Comparison of ENCODE assay signal across 9 cellular contexts in the genomic region with DNA sequence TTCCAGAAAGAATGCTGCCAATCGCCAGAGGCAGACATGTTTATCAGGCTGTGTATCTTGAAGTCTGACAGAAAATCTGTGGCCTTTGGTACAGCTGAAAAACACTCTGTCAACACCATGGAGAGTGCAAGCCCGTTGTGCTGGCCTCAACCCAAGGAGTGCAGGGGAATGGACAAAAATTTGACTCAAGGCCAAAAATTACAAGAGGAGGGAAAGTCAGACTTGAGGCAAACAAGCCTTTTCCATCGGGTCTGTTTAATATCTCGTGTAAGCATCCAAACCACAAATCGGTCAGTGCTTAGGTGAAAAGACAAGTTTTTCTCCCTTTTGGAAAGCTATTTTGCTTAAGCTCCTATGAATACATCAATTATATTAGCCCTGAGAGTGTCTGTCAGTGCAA.
DNase-seq lines count a peak whose midpoint lies in the region; ATAC-seq and TF ChIP-seq lines count a peak whose summit lies in the region.
"Had no signal": no experiment of that assay in that cellular context is flagged by ENCODE, and none has a peak within 500 bp of the region (broad histone marks: within the 10 kb centered on the region; RNA-seq: fewer than 3 reads in every experiment).

No MANE protein-coding gene starts in this region.

- no peak overlapping the region for H2BK15ac ChIP-seq in IMR-90 (ENCODE audit: low read depth, low read length)

- no peak overlapping the region for H2AK5ac ChIP-seq in IMR-90 (ENCODE audit: low read depth, low read length)

- no peaks in the 10 kb centered on the region for H3K79me1 ChIP-seq in IMR-90 (ENCODE audit: low read depth in 1 of 2, low read length in 2 of 2)

- H4K5ac ChIP-seq in IMR-90 (ENCODE audit: low read depth, low read length), result no peak overlapping the region

- no peaks in the 10 kb centered on the region for H4K20me1 ChIP-seq in IMR-90 (ENCODE audit: insufficient read depth, low read length)

- BruUV-seq in IMR-90 (replicated peaks; lab: Mats Ljungman, UMichigan), result no TSS peak

- no peak overlapping the region for H4K8ac ChIP-seq in IMR-90 (ENCODE audit: low read depth in 2 of 2, low read length in 2 of 2)

- no peak overlapping the region for H3K4ac ChIP-seq in IMR-90 (ENCODE audit: low read depth, low read length)

- peak; percentile 5; the same call in 1 of the 2 replicates for ATAC-seq in IMR-90 (ENCODE audit: low read depth)
- ATAC-seq in body of pancreas, result peak; percentile 47
- ATAC-seq in GM19035 (IDR thresholded peaks at IDR 0.05; ENCODE audit: unreplicated experiment), result no peak
- ATAC-seq: GM12878 had no signal

- TF ChIP-seq POLR2A in IMR-90 (IDR thresholded peaks at IDR 0.05; ENCODE audit: low read depth, low read length) (no peak), body of pancreas (IDR thresholded peaks at IDR 0.05) (no peak)

- no peaks in the 10 kb centered on the region for H3K9me3 Mint-ChIP-seq in activated CD4-positive, alpha-beta memory T cell treated with anti-CD3 and anti-CD28 coated beads for 36 hours

- H3K4me1 Mint-ChIP-seq in activated CD4-positive, alpha-beta memory T cell treated with anti-CD3 and anti-CD28 coated beads for 36 hours (ENCODE audit: low read depth), result peaks cover 1% of the 10 kb centered on the region

- in situ Hi-C loops in IMR-90 (cut with MboI; ENCODE audit: low sequenced_read_pairs), result no loop called here

- H3K27me3 Mint-ChIP-seq in activated CD4-positive, alpha-beta memory T cell treated with anti-CD3 and anti-CD28 coated beads for 36 hours, result peaks cover 33% of the 10 kb centered on the region

- peaks cover 2% of the 10 kb centered on the region; the same call in 1 of the 2 replicates for H3K27me3 ChIP-seq in IMR-90 (ENCODE audit: control insufficient read depth, insufficient read depth, low read length)
- no peaks in the 10 kb centered on the region for H3K27me3 ChIP-seq in body of pancreas
- peaks cover under 1% of the 10 kb centered on the region; the same call in 1 of the 2 replicates for H3K27me3 ChIP-seq in H7 (ENCODE audit: control insufficient read depth, insufficient read depth, low read length)

- H3K4me3 ChIP-seq in IMR-90 (ENCODE audit: insufficient read depth, low read depth, low read length) (no peak overlapping the region), body of pancreas (no peak overlapping the region), H7 (ENCODE audit: insufficient read depth, low read depth, low read length) (no peak overlapping the region)
- H3K4me3 ChIP-seq: GM12878 had no signal

- no peak overlapping the region for H3K27ac Mint-ChIP-seq in activated CD4-positive, alpha-beta memory T cell treated with anti-CD3 and anti-CD28 coated beads for 36 hours

- H3K36me3 ChIP-seq in IMR-90 (ENCODE audit: control insufficient read depth, insufficient read depth, low read length) (no peaks in the 10 kb centered on the region), body of pancreas (replicated peaks in 1 of 2; ENCODE audit: insufficient read depth in 1 of 2, low read depth in 2 of 2) (no peaks in the 10 kb centered on the region), H7 (replicated peaks; ENCODE audit: control insufficient read depth, insufficient read depth, low read length) (no peaks in the 10 kb centered on the region)

- POLR2A ChIA-PET in IMR-90 (lab: Charles Lee; ENCODE audit: unreplicated experiment), result no interaction called here
- POLR2A ChIA-PET in activated CD4-positive, alpha-beta memory T cell treated with anti-CD3 and anti-CD28 coated beads for 36 hours (lab: Charles Lee), result no interaction called here

- dilution Hi-C loops in IMR-90 (cut with HindIII; ENCODE audit: low sequenced_read_pairs, unreplicated experiment), result no loop called here

- H3K4me2 ChIP-seq in IMR-90 (ENCODE audit: low read depth, low read length), result no peak overlapping the region

- WGBS in IMR-90 (ENCODE audit: extremely low coverage in 2 of 2, insufficient read length in 1 of 2), 2 experiments, result 0% methylated on average over 1 of the region's 5 CpGs; no CpG with 5 or more reads in 1 of the 2 experiments
- WGBS in body of pancreas, 2 donors, result 16 to 36% methylated on average over 5 of the region's 5 CpGs

- H3K18ac ChIP-seq in IMR-90 (ENCODE audit: low read depth, low read length), result no peak overlapping the region

- no peak overlapping the region for H2BK120ac ChIP-seq in IMR-90 (ENCODE audit: low read depth, low read length)

- H4K91ac ChIP-seq in IMR-90 (ENCODE audit: insufficient read depth, low read depth, low read length), result no peak overlapping the region

- H2BK5ac ChIP-seq in IMR-90 (ENCODE audit: low read depth, low read length, poor library complexity, severe bottlenecking), result no peak overlapping the region

- no peak overlapping the region for H3K23ac ChIP-seq in IMR-90 (ENCODE audit: low read depth, low read length)

- TF ChIP-seq CTCF in IMR-90 (conservative IDR thresholded peaks at IDR 0.05; ENCODE audit: low read depth, low read length), result no peak
- TF ChIP-seq CTCF in body of pancreas (IDR thresholded peaks at IDR 0.05), result no peak

- H2AFZ ChIP-seq in IMR-90 (replicated peaks; ENCODE audit: low read length, poor library complexity), result no peak overlapping the region

- H3K27ac ChIP-seq in IMR-90 (ENCODE audit: insufficient read depth, low read length) (no peak overlapping the region), body of pancreas (peak overlapping the region; percentile 2 to 60 (median 25)), temporal lobe (ENCODE audit: low read depth, low read length) (peak overlapping the region; percentile 46)

- TF ChIP-seq RAD21 in IMR-90 (IDR thresholded peaks at IDR 0.05; ENCODE audit: low read length), result no peak

- no peak overlapping the region for H3K9ac ChIP-seq in IMR-90 (ENCODE audit: low read depth, low read length)

- H3K4me3 Mint-ChIP-seq in activated CD4-positive, alpha-beta memory T cell treated with anti-CD3 and anti-CD28 coated beads for 36 hours, result no peak overlapping the region

- H3K4me1 ChIP-seq in IMR-90 (ENCODE audit: control insufficient read depth, insufficient read depth, low read length) (peaks cover 16% of the 10 kb centered on the region; the same call in 1 of the 2 replicates), body of pancreas (peaks cover 30% of the 10 kb centered on the region)

- no peak overlapping the region for H3K56ac ChIP-seq in IMR-90 (ENCODE audit: extremely low read depth, insufficient read depth, low read length)

- DNase-seq in IMR-90, result peak; percentile 79
- peak; percentile 59 to 72 (median 67) for DNase-seq in body of pancreas
- peak; percentile 72 for DNase-seq in kidney tubule cell (ENCODE audit: low spot score)
- DNase-seq in activated CD4-positive, alpha-beta memory T cell treated with anti-CD3 and anti-CD28 coated beads for 36 hours, result no peak
- no peak for DNase-seq in activated CD4-positive, alpha-beta T cell treated with anti-CD3 and anti-CD28 coated beads for 4 hours
- DNase-seq in H7, result no peak

- H3K36me3 Mint-ChIP-seq in activated CD4-positive, alpha-beta memory T cell treated with anti-CD3 and anti-CD28 coated beads for 36 hours, result peaks cover under 1% of the 10 kb centered on the region

- CTCF ChIA-PET in IMR-90 (lab: Yijun Ruan, JAX), result interaction anchor here (0.5 kb wide), 1 partner anchor 72 kb away, joined by 6 read pairs; no protein-coding TSS in a partner anchor
- CTCF ChIA-PET in activated CD4-positive, alpha-beta memory T cell treated with anti-CD3 and anti-CD28 coated beads for 36 hours (lab: Charles Lee), result interaction anchor here (0.9 kb wide), 2 partner anchors 280 to 587 kb away, joined by 3 read pairs; no protein-coding TSS in a partner anchor

- no peak overlapping the region for H2AK9ac ChIP-seq in IMR-90 (replicated peaks; ENCODE audit: low read depth, low read length, poor library complexity)

- H2BK20ac ChIP-seq in IMR-90 (ENCODE audit: low read depth, low read length), result no peak overlapping the region

- H3K14ac ChIP-seq in IMR-90 (replicated peaks; ENCODE audit: low read depth, low read length), result no peak overlapping the region

- H3K9me1 ChIP-seq in IMR-90 (ENCODE audit: insufficient read depth, low read length), result 0 out of 2 replicates have a peak, but pooled peaks cover 2% of the 10 kb centered on the region

- no peaks in the 10 kb centered on the region for H3K9me3 ChIP-seq in IMR-90 (ENCODE audit: control insufficient read depth, insufficient read depth, low read length)
- no peaks in the 10 kb centered on the region for H3K9me3 ChIP-seq in body of pancreas

- intact Hi-C loops in IMR-90 (cut with micrococcal nuclease) (loop anchor here (5.0 kb wide), 1 partner anchor 664 kb away; a partner anchor contains a TSS), body of pancreas (cut with DNase I) (no loop called here)
- intact Hi-C loops in activated CD4-positive, alpha-beta memory T cell treated with anti-CD3 and anti-CD28 coated beads for 36 hours (cut with micrococcal nuclease), result no loop called here

TF ChIP-seq in IMR-90, 13 proteins besides CTCF, POLR2A, EP300 and RAD21 (continues in another document):
- no peak for TF ChIP-seq NFE2L2 (IDR thresholded peaks at IDR 0.05; ENCODE audit: low read depth, low read length)
- no peak for TF ChIP-seq CHD1 (IDR thresholded peaks at IDR 0.05; ENCODE audit: low read depth, low read length)
- TF ChIP-seq RFX5 (IDR thresholded peaks at IDR 0.05; ENCODE audit: low read depth, low read length), result no peak
- TF ChIP-seq SMC3 (IDR thresholded peaks at IDR 0.05; ENCODE audit: low read depth, low read length), result no peak
- TF ChIP-seq, protein P1, sequence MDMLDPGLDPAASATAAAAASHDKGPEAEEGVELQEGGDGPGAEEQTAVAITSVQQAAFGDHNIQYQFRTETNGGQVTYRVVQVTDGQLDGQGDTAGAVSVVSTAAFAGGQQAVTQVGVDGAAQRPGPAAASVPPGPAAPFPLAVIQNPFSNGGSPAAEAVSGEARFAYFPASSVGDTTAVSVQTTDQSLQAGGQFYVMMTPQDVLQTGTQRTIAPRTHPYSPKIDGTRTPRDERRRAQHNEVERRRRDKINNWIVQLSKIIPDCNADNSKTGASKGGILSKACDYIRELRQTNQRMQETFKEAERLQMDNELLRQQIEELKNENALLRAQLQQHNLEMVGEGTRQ (IDR thresholded peaks at IDR 0.05; ENCODE audit: low read depth, low read length), result no peak
- no peak for TF ChIP-seq MAZ (IDR thresholded peaks at IDR 0.05; ENCODE audit: borderline replicate concordance, low read depth, low read length)
- TF ChIP-seq MXI1 (IDR thresholded peaks at IDR 0.05; ENCODE audit: borderline replicate concordance, low read depth, low read length), result no peak
- TF ChIP-seq MAFK (IDR thresholded peaks at IDR 0.05; ENCODE audit: low read depth, low read length), result no peak
- no peak for TF ChIP-seq CEBPB (IDR thresholded peaks at IDR 0.05; ENCODE audit: low read depth, low read length)
- TF ChIP-seq BHLHE40 (IDR thresholded peaks at IDR 0.05; ENCODE audit: low read depth, low read length), result no peak
- TF ChIP-seq RCOR1 (IDR thresholded peaks at IDR 0.05; ENCODE audit: insufficient replicate concordance, low read length), result no peak
- TF ChIP-seq FOS (IDR thresholded peaks at IDR 0.05; ENCODE audit: low read depth, low read length), result no peak

Comparison
In these comparisons a context has a peak if more than half of its experiments do, and no peak if none do; other contexts are left out.
1. DNase-seq: peak in IMR-90 (single experiment), body of pancreas (4 of 4) and kidney tubule cell (single experiment); none in activated CD4-positive, alpha-beta memory T cell treated with anti-CD3 and anti-CD28 coated beads for 36 hours (single experiment), activated CD4-positive, alpha-beta T cell treated with anti-CD3 and anti-CD28 coated beads for 4 hours (0 of 2) and H7 (single experiment).